14 cellular contexts compared by ENCODE assay signal in genomic region chrX:20743054-20743453, GRCh38.
"Had no signal": no experiment of that assay in that cellular context is flagged by ENCODE, and none has a peak within 500 bp of the region (broad histone marks: within the 10 kb centered on the region; RNA-seq: fewer than 3 reads in every experiment).

No MANE protein-coding gene starts in this region.

- H3K4me1 ChIP-seq: gastrocnemius medialis, heart left ventricle, lower lobe of right lung, transverse colon had no signal

- H3K4me3 ChIP-seq: gastrocnemius medialis, heart left ventricle, lower lobe of right lung, skin epidermis, transverse colon had no signal

- H3K36me3 ChIP-seq: gastrocnemius medialis, heart left ventricle, lower lobe of right lung, transverse colon had no signal

- H3K27me3 ChIP-seq: gastrocnemius medialis, transverse colon had no signal

- DNase-seq: activated CD4-positive, alpha-beta T cell treated with anti-CD3 and anti-CD28 coated beads, Interleukin-2, amount 50 U/mL, for 1 hour; activated naive CD4-positive, alpha-beta T cell treated with Interleukin-2 at 50 U/mL for 16 hours; gastrocnemius medialis; heart left ventricle; left cardiac atrium; lower lobe of right lung; nephron progenitor cell; occipital lobe; right cardiac atrium; stimulated activated CD4-positive, alpha-beta T cell treated with anti-CD3 and anti-CD28 coated beads, Interleukin-4, amount 100 ng/mL, for 24 hours; stimulated activated naive CD4-positive, alpha-beta T cell; transverse colon had no signal

- H3K27ac ChIP-seq: epithelial cell of prostate, gastrocnemius medialis, heart left ventricle, lower lobe of right lung, skin epidermis, transverse colon had no signal

- H3K9me3 ChIP-seq: gastrocnemius medialis, heart left ventricle, lower lobe of right lung, transverse colon had no signal
